ENCODE assay signal across 23 cellular contexts in the genomic region with DNA sequence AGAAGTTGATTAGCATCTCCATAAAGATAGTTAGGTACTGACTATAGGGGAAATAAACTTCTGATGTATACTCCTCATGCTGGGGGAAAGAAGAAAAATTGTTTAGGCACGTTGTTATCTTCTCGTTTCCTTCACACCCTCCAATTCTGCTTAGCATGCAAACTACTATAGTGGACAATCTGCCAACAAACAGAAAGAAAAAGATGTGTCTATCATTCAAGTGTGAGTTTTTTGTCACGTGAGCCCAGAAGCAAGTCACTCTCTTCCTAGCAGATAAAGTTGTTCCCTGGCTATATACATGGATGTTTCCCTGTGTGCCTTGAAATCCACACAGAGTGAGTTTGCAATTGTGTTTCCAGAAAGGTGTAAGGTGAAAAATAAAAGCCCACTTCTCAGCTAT.
DNase-seq lines count a peak whose midpoint lies in the region; ATAC-seq and TF ChIP-seq lines count a peak whose summit lies in the region.
"Had no signal": no experiment of that assay in that cellular context is flagged by ENCODE, and none has a peak within 500 bp of the region (broad histone marks: within the 10 kb centered on the region; RNA-seq: fewer than 3 reads in every experiment).

No MANE protein-coding gene starts in this region.

- H4K20me1 ChIP-seq in OCI-LY1 (ENCODE audit: insufficient read depth, low read length) = no peaks in the 10 kb centered on the region
- H4K20me1 ChIP-seq: BLaER1 treated with 17β-estradiol and CSF1 and Interleukin-3, amounts not matched to agents 10 nM and 100 nM had no signal

- H2BK120ac ChIP-seq in trophoblast cell (ENCODE audit: insufficient read depth, low read length, poor library complexity) = peak overlapping the region; percentile 83

- peaks cover 33% of the 10 kb centered on the region for H3K79me1 ChIP-seq in trophoblast cell (ENCODE audit: low read length)

- H3K27ac Mint-ChIP-seq in activated CD4-positive, alpha-beta T cell treated with anti-CD3 and anti-CD28 coated beads, Interleukin-2, amount 10 ng/mL, durations not matched to agents 24 days and 14 days = no peak overlapping the region
- no peak overlapping the region for H3K27ac Mint-ChIP-seq in activated CD4-positive, alpha-beta T cell treated with anti-CD3 and anti-CD28 coated beads, Interleukin-2, amount 10 ng/mL, durations not matched to agents 7 days and 5 days
- H3K27ac Mint-ChIP-seq: CD14-positive monocyte; CD4-positive, alpha-beta T cell; HFFc6 had no signal

- H2AFZ ChIP-seq in OCI-LY1 (ENCODE audit: low read length) (0 out of 2 replicates have a peak overlapping the region, but pooled peaks have one; percentile 17), trophoblast cell (ENCODE audit: insufficient read depth, low read length, poor library complexity) (no peak overlapping the region)

- CTCF ChIA-PET in activated CD4-positive, alpha-beta T cell treated with anti-CD3 and anti-CD28 coated beads, Interleukin-2, amount 10 ng/mL, durations not matched to agents 7 days and 5 days (lab: Charles Lee) = no interaction called here

- intact Hi-C loops in activated CD4-positive, alpha-beta T cell treated with anti-CD3 and anti-CD28 coated beads, Interleukin-2, amount 10 ng/mL, durations not matched to agents 24 days and 14 days (cut with micrococcal nuclease) = no loop called here

- peak overlapping the region; percentile 39 for H4K8ac ChIP-seq in trophoblast cell (ENCODE audit: low read depth, low read length)

- no peak overlapping the region for H3K27ac ChIP-seq in OCI-LY1 (ENCODE audit: low read depth, low read length, poor library complexity, severe bottlenecking)
- H3K27ac ChIP-seq in foreskin keratinocyte = peak overlapping the region; percentile 23
- peak overlapping the region; percentile 28 for H3K27ac ChIP-seq in trophoblast cell (ENCODE audit: low read depth, low read length)
- H3K27ac ChIP-seq: A549; BLaER1 treated with 17β-estradiol and CSF1 and Interleukin-3, amounts not matched to agents 10 nM and 100 nM had no signal

- H3K9me3 Mint-ChIP-seq in activated CD4-positive, alpha-beta T cell treated with anti-CD3 and anti-CD28 coated beads, Interleukin-2, amount 10 ng/mL, durations not matched to agents 24 days and 14 days = peaks cover 7% of the 10 kb centered on the region
- no peaks in the 10 kb centered on the region for H3K9me3 Mint-ChIP-seq in activated CD4-positive, alpha-beta T cell treated with anti-CD3 and anti-CD28 coated beads, Interleukin-2, amount 10 ng/mL, durations not matched to agents 7 days and 5 days
- H3K9me3 Mint-ChIP-seq: CD4-positive, alpha-beta T cell; HFFc6 had no signal

- no peak overlapping the region for H4K91ac ChIP-seq in trophoblast cell (ENCODE audit: low read depth, low read length)

- no peaks in the 10 kb centered on the region for H3K36me3 Mint-ChIP-seq in activated CD4-positive, alpha-beta T cell treated with anti-CD3 and anti-CD28 coated beads, Interleukin-2, amount 10 ng/mL, durations not matched to agents 24 days and 14 days (ENCODE audit: low read depth)
- H3K36me3 Mint-ChIP-seq in activated CD4-positive, alpha-beta T cell treated with anti-CD3 and anti-CD28 coated beads, Interleukin-2, amount 10 ng/mL, durations not matched to agents 7 days and 5 days (ENCODE audit: low read depth) = no peaks in the 10 kb centered on the region
- H3K36me3 Mint-ChIP-seq: CD14-positive monocyte; CD8-positive, alpha-beta memory T cell had no signal

- H3K79me2 ChIP-seq in OCI-LY1 (ENCODE audit: insufficient read depth, low read length) = no peaks in the 10 kb centered on the region
- H3K79me2 ChIP-seq in trophoblast cell (ENCODE audit: control insufficient read depth, insufficient read depth, low read length, poor library complexity) = no peaks in the 10 kb centered on the region

- no CpG with 5 or more reads among the region's 3 CpGs for WGBS in trophoblast cell (ENCODE audit: extremely low coverage, insufficient coverage, insufficient read length)

- H3K18ac ChIP-seq in trophoblast cell (ENCODE audit: low read length) = no peak overlapping the region

- H3K36me3 ChIP-seq in OCI-LY1 (ENCODE audit: insufficient read depth, low read length) (no peaks in the 10 kb centered on the region), trophoblast cell (ENCODE audit: control insufficient read depth in 1 of 2, insufficient read depth in 2 of 2, low read length in 2 of 2) (no peaks in the 10 kb centered on the region)
- H3K36me3 ChIP-seq: BE2C, HAP-1 had no signal

- DNase-seq in activated CD4-positive, alpha-beta T cell treated with anti-CD3 and anti-CD28 coated beads, Interleukin-2, amount 10 ng/mL, durations not matched to agents 24 days and 14 days = peak; percentile 13
- DNase-seq in activated CD4-positive, alpha-beta T cell treated with anti-CD3 and anti-CD28 coated beads, Interleukin-2, amount 10 ng/mL, durations not matched to agents 7 days and 5 days = no peak
- DNase-seq in foreskin keratinocyte (no peak), trophoblast cell (no peak), NCI-H345 (lab: John Stamatoyannopoulos, UW) (no peak), NCI-H345 treated with DMSO at 0.1 percent for 48 hours (lab: John Stamatoyannopoulos, UW; ENCODE audit: unreplicated experiment) (no peak), middle frontal gyrus (ENCODE audit: extremely low spot score, low spot score) (no peak)
- DNase-seq: 8988T; ACHN; AML-193; BE2C; CD4-positive, alpha-beta T cell; CD8-positive, alpha-beta memory T cell; DMS 273 treated with DMSO at 0.1 percent for 48 hours; DND-41; GOT3; HFFc6 had no signal

- H2AK5ac ChIP-seq in trophoblast cell (ENCODE audit: low read length) = no peak overlapping the region

- POLR2A ChIA-PET in activated CD4-positive, alpha-beta T cell treated with anti-CD3 and anti-CD28 coated beads, Interleukin-2, amount 10 ng/mL, durations not matched to agents 7 days and 5 days (lab: Charles Lee) = no interaction called here

- H3K27me3 ChIP-seq in OCI-LY1 (ENCODE audit: insufficient read depth, low read length) (no peaks in the 10 kb centered on the region), foreskin keratinocyte (no peaks in the 10 kb centered on the region), trophoblast cell (ENCODE audit: insufficient read depth, low read length) (no peaks in the 10 kb centered on the region)
- H3K27me3 ChIP-seq: BE2C; BLaER1 treated with 17β-estradiol and CSF1 and Interleukin-3, amounts not matched to agents 10 nM and 100 nM had no signal

- H3K4me1 ChIP-seq in OCI-LY1 (ENCODE audit: insufficient read depth, low read length, severe bottlenecking) = peaks cover 12% of the 10 kb centered on the region
- peaks cover 10% of the 10 kb centered on the region for H3K4me1 ChIP-seq in foreskin keratinocyte
- peaks cover 0 to 3% of the 10 kb centered on the region in 2 experiments for H3K4me1 ChIP-seq in trophoblast cell (ENCODE audit: control insufficient read depth in 1 of 2, insufficient read depth in 2 of 2, low read length in 2 of 2)
- H3K4me1 ChIP-seq: A549; BE2C; BLaER1 treated with 17β-estradiol and CSF1 and Interleukin-3, amounts not matched to agents 10 nM and 100 nM; HAP-1 had no signal

- TF ChIP-seq CTCF in OCI-LY1 (IDR thresholded peaks at IDR 0.05; ENCODE audit: low read length) = no peak
- TF ChIP-seq CTCF in foreskin keratinocyte (conservative IDR thresholded peaks at IDR 0.05) = no peak

- no peaks in the 10 kb centered on the region for H3F3A ChIP-seq in OCI-LY1 (ENCODE audit: insufficient read depth, low read length)

- H3K4me3 ChIP-seq in OCI-LY1 (ENCODE audit: low read depth, low read length, poor library complexity, severe bottlenecking) = no peak overlapping the region
- no peak overlapping the region for H3K4me3 ChIP-seq in trophoblast cell (ENCODE audit: low read depth, low read length)
- H3K4me3 ChIP-seq: A549; BLaER1 treated with 17β-estradiol and CSF1 and Interleukin-3, amounts not matched to agents 10 nM and 100 nM; GM12878; HAP-1 had no signal

- H3K9me2 ChIP-seq in OCI-LY1 (ENCODE audit: low read depth, low read length) = no peaks in the 10 kb centered on the region

- H3K4me2 ChIP-seq in OCI-LY1 (ENCODE audit: low read length) (no peak overlapping the region), trophoblast cell (ENCODE audit: low read length) (no peak overlapping the region)
- H3K4me2 ChIP-seq: A549; BLaER1 treated with 17β-estradiol and CSF1 and Interleukin-3, amounts not matched to agents 10 nM and 100 nM had no signal

- H3K4me3 Mint-ChIP-seq in activated CD4-positive, alpha-beta T cell treated with anti-CD3 and anti-CD28 coated beads, Interleukin-2, amount 10 ng/mL, durations not matched to agents 24 days and 14 days = no peak overlapping the region
- no peak overlapping the region for H3K4me3 Mint-ChIP-seq in activated CD4-positive, alpha-beta T cell treated with anti-CD3 and anti-CD28 coated beads, Interleukin-2, amount 10 ng/mL, durations not matched to agents 7 days and 5 days
- H3K4me3 Mint-ChIP-seq: CD14-positive monocyte; CD4-positive, alpha-beta T cell; CD8-positive, alpha-beta memory T cell; HFFc6 had no signal

- peak overlapping the region; percentile 24 for H2BK12ac ChIP-seq in trophoblast cell (ENCODE audit: low read length)

- no peak overlapping the region for H4K12ac ChIP-seq in trophoblast cell (ENCODE audit: low read depth, low read length)

- no peak overlapping the region for H3K14ac ChIP-seq in trophoblast cell (ENCODE audit: low read length)

- H3K23ac ChIP-seq in trophoblast cell (ENCODE audit: low read length) = no peak overlapping the region

- peaks cover 15% of the 10 kb centered on the region; the same call in 1 of the 2 replicates for H3K9me3 ChIP-seq in OCI-LY1 (ENCODE audit: low read length)
- no peaks in the 10 kb centered on the region for H3K9me3 ChIP-seq in trophoblast cell (ENCODE audit: insufficient read depth, low read depth, low read length)
- H3K9me3 ChIP-seq: A549, BE2C, HAP-1 had no signal

- H3K4me1 Mint-ChIP-seq in activated CD4-positive, alpha-beta T cell treated with anti-CD3 and anti-CD28 coated beads, Interleukin-2, amount 10 ng/mL, durations not matched to agents 24 days and 14 days = no peaks in the 10 kb centered on the region
- no peaks in the 10 kb centered on the region for H3K4me1 Mint-ChIP-seq in activated CD4-positive, alpha-beta T cell treated with anti-CD3 and anti-CD28 coated beads, Interleukin-2, amount 10 ng/mL, durations not matched to agents 7 days and 5 days
- H3K4me1 Mint-ChIP-seq: CD8-positive, alpha-beta memory T cell had no signal

- no peak for ATAC-seq in foreskin keratinocyte
- ATAC-seq: A549 had no signal

- H3K4ac ChIP-seq in trophoblast cell (ENCODE audit: low read depth, low read length) = no peak overlapping the region

- peaks cover 8% of the 10 kb centered on the region for H3K27me3 Mint-ChIP-seq in activated CD4-positive, alpha-beta T cell treated with anti-CD3 and anti-CD28 coated beads, Interleukin-2, amount 10 ng/mL, durations not matched to agents 24 days and 14 days
- H3K27me3 Mint-ChIP-seq in activated CD4-positive, alpha-beta T cell treated with anti-CD3 and anti-CD28 coated beads, Interleukin-2, amount 10 ng/mL, durations not matched to agents 7 days and 5 days = peaks cover 4% of the 10 kb centered on the region

- peak overlapping the region; percentile 77 for H2BK5ac ChIP-seq in trophoblast cell (ENCODE audit: low read depth, low read length, poor library complexity)

- H3K9ac ChIP-seq in OCI-LY1 (ENCODE audit: low read length) (no peak overlapping the region), trophoblast cell (ENCODE audit: low read length) (no peak overlapping the region)
- H3K9ac ChIP-seq: BLaER1 treated with 17β-estradiol and CSF1 and Interleukin-3, amounts not matched to agents 10 nM and 100 nM had no signal
